In genomic region chr2:205800804-205801203, GRCh38 we compare ENCODE assay signal across 16 cellular contexts.
DNase-seq lines count a peak whose midpoint lies in the region; ATAC-seq, FAIRE-seq and TF ChIP-seq lines count a peak whose summit lies in the region.
"Had no signal": no experiment of that assay in that cellular context is flagged by ENCODE, and none has a peak within 500 bp of the region (broad histone marks: within the 10 kb centered on the region; RNA-seq: fewer than 3 reads in every experiment).

No MANE protein-coding gene starts in this region.

- TF ChIP-seq CTCF in astrocyte (IDR thresholded peaks at IDR 0.05; ENCODE audit: insufficient read depth, low read depth, low read length) (no peak), fibroblast of villous mesenchyme (IDR thresholded peaks at IDR 0.05; ENCODE audit: insufficient read depth, low read depth, low read length) (no peak), prostate gland (IDR thresholded peaks at IDR 0.05) (no peak), endodermal cell (conservative IDR thresholded peaks at IDR 0.05) (no peak)
- TF ChIP-seq CTCF in CD8-positive, alpha-beta T cell (IDR thresholded peaks at IDR 0.05), result no peak

- H3K79me2 ChIP-seq in astrocyte (ENCODE audit: insufficient read depth, low read length), result no peaks in the 10 kb centered on the region

- no peak overlapping the region for H3K4me2 ChIP-seq in astrocyte (ENCODE audit: low read length)
- H3K4me2 ChIP-seq: PC-9 had no signal

- no peak for FAIRE-seq in astrocyte (lab: Jason Lieb, UNC)

- H3K27ac Mint-ChIP-seq in astrocyte (ENCODE audit: unreplicated experiment), result no peak overlapping the region
- H3K27ac Mint-ChIP-seq in endodermal cell, result no peak overlapping the region
- H3K27ac Mint-ChIP-seq in CD8-positive, alpha-beta T cell, result no peak overlapping the region
- H3K27ac Mint-ChIP-seq: IgD-negative memory B cell had no signal

- ATAC-seq in HG03045 (IDR thresholded peaks at IDR 0.05; ENCODE audit: unreplicated experiment) (no peak), HG02588 (IDR thresholded peaks at IDR 0.05; ENCODE audit: unreplicated experiment) (no peak)
- ATAC-seq in CD8-positive, alpha-beta T cell, result no peak

- CTCF ChIA-PET in CD8-positive, alpha-beta T cell (lab: Charles Lee), result interaction anchor here (0.7 kb wide), 1 partner anchor 21 kb away, joined by 4 read pairs; no protein-coding TSS in a partner anchor

- peaks cover 15% of the 10 kb centered on the region for H3K9me3 Mint-ChIP-seq in astrocyte (ENCODE audit: unreplicated experiment)
- H3K9me3 Mint-ChIP-seq in endodermal cell, result peaks cover 25% of the 10 kb centered on the region
- no peaks in the 10 kb centered on the region for H3K9me3 Mint-ChIP-seq in CD8-positive, alpha-beta T cell

- H3K4me3 ChIP-seq in astrocyte (ENCODE audit: insufficient read depth, low read depth, low read length) (no peak overlapping the region), fibroblast of villous mesenchyme (ENCODE audit: low read depth, low read length) (no peak overlapping the region), prostate gland (no peak overlapping the region), endodermal cell (ENCODE audit: low read length) (no peak overlapping the region)
- H3K4me3 ChIP-seq in CD8-positive, alpha-beta T cell (ENCODE audit: low read depth, low read length), result no peak overlapping the region
- H3K4me3 ChIP-seq: BLaER1 treated with 17β-estradiol and CSF1 and Interleukin-3, amounts not matched to agents 10 nM and 100 nM; PC-9 had no signal

- H3K9me3 ChIP-seq in astrocyte (ENCODE audit: insufficient read depth, low read depth, low read length), result no peaks in the 10 kb centered on the region
- H3K9me3 ChIP-seq in prostate gland, result no peaks in the 10 kb centered on the region
- peaks cover 24% of the 10 kb centered on the region for H3K9me3 ChIP-seq in endodermal cell (ENCODE audit: control insufficient read depth, low read length)
- H3K9me3 ChIP-seq in CD8-positive, alpha-beta T cell (ENCODE audit: low read length), result no peaks in the 10 kb centered on the region

- H3K27me3 Mint-ChIP-seq in astrocyte (ENCODE audit: low read depth, unreplicated experiment) (peaks cover 30% of the 10 kb centered on the region), endodermal cell (ENCODE audit: insufficient read depth) (no peaks in the 10 kb centered on the region)
- no peaks in the 10 kb centered on the region for H3K27me3 Mint-ChIP-seq in CD8-positive, alpha-beta T cell (ENCODE audit: low read depth)

- H3K9ac ChIP-seq in astrocyte (ENCODE audit: low read length), result no peak overlapping the region
- H3K9ac ChIP-seq in endodermal cell (ENCODE audit: extremely low read depth, low read length, poor library complexity, severe bottlenecking), result no peak overlapping the region
- H3K9ac ChIP-seq: BLaER1 treated with 17β-estradiol and CSF1 and Interleukin-3, amounts not matched to agents 10 nM and 100 nM had no signal

- intact Hi-C loops in prostate gland (cut with DNase I), result no loop called here
- intact Hi-C loops in CD8-positive, alpha-beta T cell (cut with DNase I, micrococcal nuclease), result no loop called here

- no peak for TF ChIP-seq POLR2A in prostate gland (IDR thresholded peaks at IDR 0.05)

- H3K27ac ChIP-seq in astrocyte (ENCODE audit: low read depth, low read length) (no peak overlapping the region), prostate gland (peak overlapping the region; percentile 46 to 51), endodermal cell (ENCODE audit: low read depth, low read length) (no peak overlapping the region)
- no peak overlapping the region for H3K27ac ChIP-seq in CD8-positive, alpha-beta T cell (ENCODE audit: low read depth, low read length)
- H3K27ac ChIP-seq: BLaER1 treated with 17β-estradiol and CSF1 and Interleukin-3, amounts not matched to agents 10 nM and 100 nM; PC-9 had no signal

- POLR2A ChIA-PET in CD8-positive, alpha-beta T cell (lab: Charles Lee), result no interaction called here

- no peaks in the 10 kb centered on the region for H4K20me1 ChIP-seq in astrocyte (ENCODE audit: insufficient read depth, low read length)
- H4K20me1 ChIP-seq: BLaER1 treated with 17β-estradiol and CSF1 and Interleukin-3, amounts not matched to agents 10 nM and 100 nM had no signal

- H3K36me3 ChIP-seq in astrocyte (ENCODE audit: insufficient read depth, low read length) (no peaks in the 10 kb centered on the region), prostate gland (no peaks in the 10 kb centered on the region), endodermal cell (ENCODE audit: control insufficient read depth, insufficient read depth, low read length) (peaks cover 19% of the 10 kb centered on the region)
- H3K36me3 ChIP-seq in CD8-positive, alpha-beta T cell (ENCODE audit: insufficient read depth, low read length), result no peaks in the 10 kb centered on the region

- H3K36me3 Mint-ChIP-seq in astrocyte (ENCODE audit: low read depth, unreplicated experiment), result peaks cover 7% of the 10 kb centered on the region
- H3K36me3 Mint-ChIP-seq in endodermal cell (ENCODE audit: low read depth), result peaks cover 40% of the 10 kb centered on the region
- H3K36me3 Mint-ChIP-seq in CD8-positive, alpha-beta T cell, result no peaks in the 10 kb centered on the region
- H3K36me3 Mint-ChIP-seq: IgD-negative memory B cell had no signal

- WGBS in prostate gland, result 33% methylated on average over 3 of the region's 3 CpGs
- WGBS in endodermal cell (ENCODE audit: insufficient coverage in 1 of 2, insufficient read length in 1 of 2), 2 experiments, result 80 to 91% methylated on average over 1 to 3 of the region's 3 CpGs

- DNase-seq in H4 (ENCODE audit: low spot score), result peak; percentile 82
- peak; percentile 73 for DNase-seq in astrocyte (ENCODE audit: low read depth)
- DNase-seq in fibroblast of villous mesenchyme (ENCODE audit: low read depth), result peak; percentile 99
- DNase-seq in prostate gland (ENCODE audit: low spot score), result peak; percentile 17
- no peak for DNase-seq in endodermal cell
- no peak for DNase-seq in CD8-positive, alpha-beta T cell
- DNase-seq: activated effector memory CD4-positive, alpha-beta T cell treated with Interleukin-2 at 50 U/mL for 16 hours; central memory CD4-positive, alpha-beta T cell; midbrain; NCI-H2081 treated with DMSO at 0.1 percent for 48 hours; PC-9; stimulated activated CD4-positive, alpha-beta T cell treated with anti-CD3 and anti-CD28 coated beads, Interleukin-12 subunit alpha, Interleukin-12 subunit beta, amount 100 ng/mL, for 4 hours had no signal

- H3K27me3 ChIP-seq in astrocyte (ENCODE audit: insufficient read depth, low read length) (no peaks in the 10 kb centered on the region), prostate gland (replicated peaks; ENCODE audit: insufficient read depth) (no peaks in the 10 kb centered on the region), endodermal cell (ENCODE audit: control insufficient read depth, insufficient read depth, low read length, poor library complexity, severe bottlenecking) (no peaks in the 10 kb centered on the region)
- H3K27me3 ChIP-seq in CD8-positive, alpha-beta T cell (ENCODE audit: insufficient read depth, low read length), result no peaks in the 10 kb centered on the region

- no peaks in the 10 kb centered on the region for H3K4me1 Mint-ChIP-seq in astrocyte (ENCODE audit: low read depth, unreplicated experiment)
- peaks cover 8% of the 10 kb centered on the region for H3K4me1 Mint-ChIP-seq in endodermal cell
- no peaks in the 10 kb centered on the region for H3K4me1 Mint-ChIP-seq in CD8-positive, alpha-beta T cell (ENCODE audit: low read depth)
- H3K4me1 Mint-ChIP-seq: IgD-negative memory B cell had no signal

- H2AFZ ChIP-seq in astrocyte (ENCODE audit: low read depth, low read length), result no peak overlapping the region
- H2AFZ ChIP-seq: PC-9 had no signal

- H3K4me1 ChIP-seq in astrocyte (ENCODE audit: insufficient read depth, low read length) (no peaks in the 10 kb centered on the region), prostate gland (replicated peaks) (peaks cover 7% of the 10 kb centered on the region), endodermal cell (ENCODE audit: control insufficient read depth, insufficient read depth, low read length) (no peaks in the 10 kb centered on the region)
- H3K4me1 ChIP-seq in CD8-positive, alpha-beta T cell (ENCODE audit: insufficient read depth, low read length), result no peaks in the 10 kb centered on the region

- H3K4me3 Mint-ChIP-seq in astrocyte (ENCODE audit: unreplicated experiment) (no peak overlapping the region), endodermal cell (no peak overlapping the region)
- H3K4me3 Mint-ChIP-seq in CD8-positive, alpha-beta T cell, result no peak overlapping the region
- H3K4me3 Mint-ChIP-seq: IgD-negative memory B cell had no signal

Comparison
In these comparisons a context has a peak if more than half of its experiments do, and no peak if none do; other contexts are left out.
1. DNase-seq: peak in H4 (single experiment), astrocyte (single experiment), fibroblast of villous mesenchyme (single experiment) and prostate gland (single experiment); none in endodermal cell (single experiment) and CD8-positive, alpha-beta T cell (0 of 7).
2. H3K27ac ChIP-seq: peak in prostate gland (2 of 2); none in astrocyte (single experiment), endodermal cell (single experiment) and CD8-positive, alpha-beta T cell (single experiment).